1 cellular context compared by ENCODE assay signal in the genomic region with DNA sequence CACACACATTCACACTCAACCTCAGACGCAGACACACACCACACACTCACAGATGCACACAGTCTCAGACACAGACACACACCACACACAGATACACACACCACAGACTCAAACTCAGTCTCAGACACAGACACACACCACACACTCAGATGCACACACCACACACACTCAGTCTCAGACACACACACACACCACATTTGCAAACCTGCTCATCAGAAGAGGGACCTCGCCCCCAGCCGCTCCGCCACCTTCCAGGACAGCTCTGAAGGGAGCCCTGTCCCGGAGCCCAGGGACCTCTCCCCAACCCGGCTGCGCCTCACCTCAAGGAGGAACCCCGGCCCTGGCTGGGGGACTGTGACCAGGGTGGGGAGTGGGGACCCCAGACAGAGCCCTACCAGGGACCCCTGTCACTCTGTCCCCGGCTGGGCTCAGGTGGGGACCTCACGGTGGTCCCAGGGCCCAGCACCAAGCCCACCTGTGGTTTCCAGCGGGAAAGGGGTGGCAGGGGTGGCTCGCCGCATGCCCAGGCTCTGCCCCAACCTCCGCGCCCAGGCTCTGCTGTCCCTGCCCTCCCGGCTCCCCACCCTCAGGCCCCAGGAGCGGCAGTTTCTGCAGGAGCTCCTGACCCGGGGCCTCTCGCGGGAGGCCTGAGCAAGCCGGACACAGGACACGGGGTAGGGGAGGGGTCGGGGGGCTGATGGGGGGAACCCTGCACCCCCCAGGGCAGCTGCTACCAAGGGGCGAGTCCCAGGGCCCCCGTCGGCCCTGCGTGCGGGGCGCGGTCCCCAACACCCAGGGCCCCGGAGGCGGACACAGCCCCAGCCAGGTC.
TF ChIP-seq lines count a peak whose summit lies in the region.

No MANE protein-coding gene starts in this region.

TF ChIP-seq in SK-N-SH, 30 proteins besides CTCF, POLR2A, EP300 and RAD21 (continued from another document):
- TF ChIP-seq, protein P1, sequence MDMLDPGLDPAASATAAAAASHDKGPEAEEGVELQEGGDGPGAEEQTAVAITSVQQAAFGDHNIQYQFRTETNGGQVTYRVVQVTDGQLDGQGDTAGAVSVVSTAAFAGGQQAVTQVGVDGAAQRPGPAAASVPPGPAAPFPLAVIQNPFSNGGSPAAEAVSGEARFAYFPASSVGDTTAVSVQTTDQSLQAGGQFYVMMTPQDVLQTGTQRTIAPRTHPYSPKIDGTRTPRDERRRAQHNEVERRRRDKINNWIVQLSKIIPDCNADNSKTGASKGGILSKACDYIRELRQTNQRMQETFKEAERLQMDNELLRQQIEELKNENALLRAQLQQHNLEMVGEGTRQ (IDR thresholded peaks at IDR 0.05; ENCODE audit: borderline replicate concordance, low read depth, low read length) = no peak
- TF ChIP-seq, protein P2, sequence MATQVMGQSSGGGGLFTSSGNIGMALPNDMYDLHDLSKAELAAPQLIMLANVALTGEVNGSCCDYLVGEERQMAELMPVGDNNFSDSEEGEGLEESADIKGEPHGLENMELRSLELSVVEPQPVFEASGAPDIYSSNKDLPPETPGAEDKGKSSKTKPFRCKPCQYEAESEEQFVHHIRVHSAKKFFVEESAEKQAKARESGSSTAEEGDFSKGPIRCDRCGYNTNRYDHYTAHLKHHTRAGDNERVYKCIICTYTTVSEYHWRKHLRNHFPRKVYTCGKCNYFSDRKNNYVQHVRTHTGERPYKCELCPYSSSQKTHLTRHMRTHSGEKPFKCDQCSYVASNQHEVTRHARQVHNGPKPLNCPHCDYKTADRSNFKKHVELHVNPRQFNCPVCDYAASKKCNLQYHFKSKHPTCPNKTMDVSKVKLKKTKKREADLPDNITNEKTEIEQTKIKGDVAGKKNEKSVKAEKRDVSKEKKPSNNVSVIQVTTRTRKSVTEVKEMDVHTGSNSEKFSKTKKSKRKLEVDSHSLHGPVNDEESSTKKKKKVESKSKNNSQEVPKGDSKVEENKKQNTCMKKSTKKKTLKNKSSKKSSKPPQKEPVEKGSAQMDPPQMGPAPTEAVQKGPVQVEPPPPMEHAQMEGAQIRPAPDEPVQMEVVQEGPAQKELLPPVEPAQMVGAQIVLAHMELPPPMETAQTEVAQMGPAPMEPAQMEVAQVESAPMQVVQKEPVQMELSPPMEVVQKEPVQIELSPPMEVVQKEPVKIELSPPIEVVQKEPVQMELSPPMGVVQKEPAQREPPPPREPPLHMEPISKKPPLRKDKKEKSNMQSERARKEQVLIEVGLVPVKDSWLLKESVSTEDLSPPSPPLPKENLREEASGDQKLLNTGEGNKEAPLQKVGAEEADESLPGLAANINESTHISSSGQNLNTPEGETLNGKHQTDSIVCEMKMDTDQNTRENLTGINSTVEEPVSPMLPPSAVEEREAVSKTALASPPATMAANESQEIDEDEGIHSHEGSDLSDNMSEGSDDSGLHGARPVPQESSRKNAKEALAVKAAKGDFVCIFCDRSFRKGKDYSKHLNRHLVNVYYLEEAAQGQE (IDR thresholded peaks at IDR 0.05; ENCODE audit: low read depth, low read length) = no peak
- TF ChIP-seq NRF1 (IDR thresholded peaks at IDR 0.05; ENCODE audit: low read depth, low read length) (no peak), FOXM1 (IDR thresholded peaks at IDR 0.05; ENCODE audit: low read depth) (no peak), MEF2A (IDR thresholded peaks at IDR 0.05; ENCODE audit: borderline replicate concordance, low read depth) (no peak), TEAD4 (IDR thresholded peaks at IDR 0.05; ENCODE audit: borderline replicate concordance, insufficient read depth) (no peak), GABPA (IDR thresholded peaks at IDR 0.05; ENCODE audit: low read depth) (no peak)
- TF ChIP-seq, protein P3, sequence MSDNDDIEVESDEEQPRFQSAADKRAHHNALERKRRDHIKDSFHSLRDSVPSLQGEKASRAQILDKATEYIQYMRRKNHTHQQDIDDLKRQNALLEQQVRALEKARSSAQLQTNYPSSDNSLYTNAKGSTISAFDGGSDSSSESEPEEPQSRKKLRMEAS (IDR thresholded peaks at IDR 0.05; ENCODE audit: low read depth) = no peak
- TF ChIP-seq, protein P4, sequence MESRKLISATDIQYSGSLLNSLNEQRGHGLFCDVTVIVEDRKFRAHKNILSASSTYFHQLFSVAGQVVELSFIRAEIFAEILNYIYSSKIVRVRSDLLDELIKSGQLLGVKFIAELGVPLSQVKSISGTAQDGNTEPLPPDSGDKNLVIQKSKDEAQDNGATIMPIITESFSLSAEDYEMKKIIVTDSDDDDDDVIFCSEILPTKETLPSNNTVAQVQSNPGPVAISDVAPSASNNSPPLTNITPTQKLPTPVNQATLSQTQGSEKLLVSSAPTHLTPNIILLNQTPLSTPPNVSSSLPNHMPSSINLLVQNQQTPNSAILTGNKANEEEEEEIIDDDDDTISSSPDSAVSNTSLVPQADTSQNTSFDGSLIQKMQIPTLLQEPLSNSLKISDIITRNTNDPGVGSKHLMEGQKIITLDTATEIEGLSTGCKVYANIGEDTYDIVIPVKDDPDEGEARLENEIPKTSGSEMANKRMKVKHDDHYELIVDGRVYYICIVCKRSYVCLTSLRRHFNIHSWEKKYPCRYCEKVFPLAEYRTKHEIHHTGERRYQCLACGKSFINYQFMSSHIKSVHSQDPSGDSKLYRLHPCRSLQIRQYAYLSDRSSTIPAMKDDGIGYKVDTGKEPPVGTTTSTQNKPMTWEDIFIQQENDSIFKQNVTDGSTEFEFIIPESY (IDR thresholded peaks at IDR 0.05; ENCODE audit: borderline replicate concordance, low read depth) = no peak
